In the genomic region with DNA sequence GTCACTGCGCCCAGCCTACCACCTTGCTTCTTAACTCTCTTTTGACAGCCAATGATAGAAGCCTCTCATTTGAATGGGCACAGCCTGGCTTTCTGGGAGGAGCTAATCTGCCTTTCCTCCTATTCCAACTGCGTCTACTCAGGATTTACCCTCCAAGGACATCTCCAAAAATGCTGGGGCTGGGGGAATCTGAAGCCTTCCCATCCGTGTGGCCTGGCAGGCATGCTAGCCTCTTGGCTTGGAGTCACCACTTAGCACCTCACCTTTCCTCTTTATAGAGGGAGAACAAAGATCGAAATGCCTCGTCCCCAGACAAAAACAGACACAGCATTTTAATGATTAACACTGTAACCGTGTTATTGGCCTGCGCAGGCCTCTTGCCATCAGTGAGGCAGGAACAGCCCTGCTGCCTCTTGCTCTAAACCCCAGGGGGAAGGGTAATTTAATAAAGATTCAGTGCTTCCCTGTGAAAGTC, we compare ENCODE assay signal across 1 cellular context.
TF ChIP-seq lines count a peak whose summit lies in the region.

No MANE protein-coding gene starts in this region.

TF ChIP-seq in HCT116, 20 proteins besides CTCF, POLR2A, EP300 and RAD21 (continued from another document):
- TF ChIP-seq EZH2phosphoT487 (IDR thresholded peaks at IDR 0.05; ENCODE audit: borderline replicate concordance), result no peak
- TF ChIP-seq ZNF274 (IDR thresholded peaks at IDR 0.05; ENCODE audit: low read depth, low read length), result no peak
- no peak for TF ChIP-seq SP1 (IDR thresholded peaks at IDR 0.05; ENCODE audit: low read depth)
- TF ChIP-seq CBX3 (IDR thresholded peaks at IDR 0.05; ENCODE audit: low read depth), result no peak
- no peak for TF ChIP-seq ELF1 (IDR thresholded peaks at IDR 0.05; ENCODE audit: borderline replicate concordance, low read depth)
- no peak for TF ChIP-seq SIN3A (IDR thresholded peaks at IDR 0.05; ENCODE audit: low read depth)
- no peak for TF ChIP-seq FOSL1 (IDR thresholded peaks at IDR 0.05; ENCODE audit: low read depth)
- TF ChIP-seq, protein P1, sequence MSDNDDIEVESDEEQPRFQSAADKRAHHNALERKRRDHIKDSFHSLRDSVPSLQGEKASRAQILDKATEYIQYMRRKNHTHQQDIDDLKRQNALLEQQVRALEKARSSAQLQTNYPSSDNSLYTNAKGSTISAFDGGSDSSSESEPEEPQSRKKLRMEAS (IDR thresholded peaks at IDR 0.05), result no peak
- TF ChIP-seq EGR1 (IDR thresholded peaks at IDR 0.05; ENCODE audit: low read depth), result no peak
TF ChIP-seq in HCT116: peak in this region for 0.
